In genomic region chr12:122793685-122794106, GRCh38 we compare ENCODE assay signal across 8 cellular contexts. TPM values are rescaled to one million over a fixed set of nuclear protein-coding genes. Genes with fewer than 3 reads are reported as not detected.
A peak's percentile ranks its signal among the peaks of the same experiment; 100 is the strongest.
DNase-seq lines count a peak whose midpoint lies in the region; ATAC-seq and TF ChIP-seq lines count a peak whose summit lies in the region.

No MANE protein-coding gene starts in this region.

- peak; percentile 79 for TF ChIP-seq CTCF in osteoblast (IDR thresholded peaks at IDR 0.05; ENCODE audit: extremely low read depth, low read depth, low read length)

- H3K36me3 ChIP-seq in osteoblast (ENCODE audit: insufficient read depth, low read length) = no peaks in the 10 kb centered on the region

- no peaks in the 10 kb centered on the region for H3K9me3 Mint-ChIP-seq in stimulated activated naive CD8-positive, alpha-beta T cell treated with anti-CD3 and anti-CD28 coated beads, Interleukin-15, amount 100 ng/mL, for 72 hours
- no peaks in the 10 kb centered on the region for H3K9me3 Mint-ChIP-seq in T-cell

- no peak overlapping the region for H3K4me3 Mint-ChIP-seq in stimulated activated naive CD8-positive, alpha-beta T cell treated with anti-CD3 and anti-CD28 coated beads, Interleukin-15, amount 100 ng/mL, for 72 hours
- no peak overlapping the region for H3K4me3 Mint-ChIP-seq in T-cell

- H3K27me3 ChIP-seq in osteoblast (ENCODE audit: insufficient read depth, low read length) = no peaks in the 10 kb centered on the region

- no peak overlapping the region for H3K27ac Mint-ChIP-seq in stimulated activated naive CD8-positive, alpha-beta T cell treated with anti-CD3 and anti-CD28 coated beads, Interleukin-15, amount 100 ng/mL, for 72 hours
- H3K27ac Mint-ChIP-seq in T-cell = no peak overlapping the region

- no peaks in the 10 kb centered on the region for H3K27me3 Mint-ChIP-seq in stimulated activated naive CD8-positive, alpha-beta T cell treated with anti-CD3 and anti-CD28 coated beads, Interleukin-15, amount 100 ng/mL, for 72 hours
- no peaks in the 10 kb centered on the region for H3K27me3 Mint-ChIP-seq in T-cell

- H3K4me1 Mint-ChIP-seq in stimulated activated naive CD8-positive, alpha-beta T cell treated with anti-CD3 and anti-CD28 coated beads, Interleukin-15, amount 100 ng/mL, for 72 hours = no peaks in the 10 kb centered on the region
- peaks cover 2 to 6% (median 4%) of the 10 kb centered on the region in 3 donors for H3K4me1 Mint-ChIP-seq in T-cell

- peaks cover 4% of the 10 kb centered on the region for H3K4me1 ChIP-seq in osteoblast (ENCODE audit: insufficient read depth, low read length)

- no peaks in the 10 kb centered on the region for H3K36me3 Mint-ChIP-seq in T-cell

- no peaks in the 10 kb centered on the region for H4K20me1 ChIP-seq in osteoblast (ENCODE audit: insufficient read depth, low read length)

- no peaks in the 10 kb centered on the region for H3K9me3 ChIP-seq in osteoblast (ENCODE audit: low read depth, low read length)

- H3K27ac ChIP-seq in osteoblast (ENCODE audit: low read depth, low read length) = no peak overlapping the region

- peak overlapping the region; percentile 27 for H3K4me2 ChIP-seq in osteoblast (ENCODE audit: insufficient read depth, low read length)

- H3K79me2 ChIP-seq in osteoblast (ENCODE audit: insufficient read depth, low read length) = no peaks in the 10 kb centered on the region

- DNase-seq in stimulated activated naive CD8-positive, alpha-beta T cell treated with anti-CD3 and anti-CD28 coated beads, Interleukin-15, amount 100 ng/mL, for 72 hours = peak in 1 of 2 donors; percentile 19
- no peak for DNase-seq in stimulated activated naive CD8-positive, alpha-beta T cell treated with anti-CD3 and anti-CD28 coated beads, Interleukin-15, Interleukin-2, amounts not matched to agents 100 U/mL and 50 U/mL, for 24 hours
- DNase-seq in NCI-H1105 treated with DMSO at 0.1 percent for 48 hours (lab: John Stamatoyannopoulos, UW) (peak; percentile 66), T-cell (peak in 8 of 34 experiments; percentile 5 to 44 (median 17)), fibroblast of peridontal ligament (ENCODE audit: extremely low read depth) (peak; percentile 83), osteoblast (ENCODE audit: insufficient read length, low spot score, missing footprints) (peak; percentile 91), OCI-M2 (lab: John Stamatoyannopoulos, UW; ENCODE audit: unreplicated experiment) (no peak)

- no peak overlapping the region for H3K4me3 ChIP-seq in osteoblast (ENCODE audit: insufficient read depth, low read length)

- H2AFZ ChIP-seq in osteoblast (ENCODE audit: low read length) = no peak overlapping the region

- peak; percentile 67 for ATAC-seq in stimulated activated naive CD8-positive, alpha-beta T cell treated with anti-CD3 and anti-CD28 coated beads, Interleukin-15, amount 100 ng/mL, for 72 hours
- no peak for ATAC-seq in stimulated activated naive CD8-positive, alpha-beta T cell treated with anti-CD3 and anti-CD28 coated beads, Interleukin-15, Interleukin-2, amounts not matched to agents 100 U/mL and 50 U/mL, for 24 hours
- ATAC-seq in T-cell (replicated peaks in 1 of 4) (peak; percentile 75 to 80 (median 76)), GM18517 (IDR thresholded peaks at IDR 0.05; ENCODE audit: unreplicated experiment) (no peak)

- CTCF ChIA-PET in T-cell (lab: Charles Lee) = interaction anchor here (0.5 to 2.1 kb wide), 24 partner anchors 9 to 809 kb away, joined by 3 to 8 read pairs (median 3); no protein-coding TSS in a partner anchor

- POLR2A ChIA-PET in T-cell (lab: Charles Lee) = no interaction called here

RNA-seq across cellular contexts. Expression of gene CCDC62, which starts 19.3 kb away (rescaled TPM):
- 1 to 10 TPM in 2 of 5 donors, under 1 TPM in 3; 0.70 to 1.5 (median 0.90) TPM for total RNA-seq in T-cell
- total RNA-seq in osteoblast = 0.36 and 1.2 TPM in 2 replicates

RNA-seq across cellular contexts. Expression of gene DENR, which starts 41.1 kb away (rescaled TPM):
- total RNA-seq in T-cell = 10 to 100 TPM; 36.6 to 50.6 (median 44.7) TPM
- 37.4 and 44.5 TPM in 2 replicates for total RNA-seq in osteoblast

RNA-seq across cellular contexts. Expression of gene HIP1R, which starts 41.6 kb away (rescaled TPM):
- total RNA-seq in T-cell (100 to 1,000 TPM; 108 to 123 (median 116) TPM), osteoblast (19.4 and 21.0 TPM in 2 replicates)

Comparison
In these comparisons a context has a peak if more than half of its experiments do, and no peak if none do; other contexts are left out.
1. ATAC-seq: peak in stimulated activated naive CD8-positive, alpha-beta T cell treated with anti-CD3 and anti-CD28 coated beads, Interleukin-15, amount 100 ng/mL, for 72 hours (single experiment) and T-cell (4 of 4); none in stimulated activated naive CD8-positive, alpha-beta T cell treated with anti-CD3 and anti-CD28 coated beads, Interleukin-15, Interleukin-2, amounts not matched to agents 100 U/mL and 50 U/mL, for 24 hours (single experiment) and GM18517 (single experiment).
2. DNase-seq: peak in NCI-H1105 treated with DMSO at 0.1 percent for 48 hours (single experiment), fibroblast of peridontal ligament (single experiment) and osteoblast (single experiment); none in stimulated activated naive CD8-positive, alpha-beta T cell treated with anti-CD3 and anti-CD28 coated beads, Interleukin-15, Interleukin-2, amounts not matched to agents 100 U/mL and 50 U/mL, for 24 hours (single experiment) and OCI-M2 (single experiment).